10 cellular contexts compared by ENCODE assay signal in genomic region chr10:124231188-124232135, GRCh38.
DNase-seq lines count a peak whose midpoint lies in the region; ATAC-seq and TF ChIP-seq lines count a peak whose summit lies in the region.
"Had no signal": no experiment of that assay in that cellular context is flagged by ENCODE, and none has a peak within 500 bp of the region (broad histone marks: within the 10 kb centered on the region; RNA-seq: fewer than 3 reads in every experiment).

No MANE protein-coding gene starts in this region.

- H3K27me3 Mint-ChIP-seq in stimulated activated memory B cell treated with anti-CD40 and anti-IgM and Interleukin-4, amounts not matched to agents 10 μg/mL and 1 μg/mL and 100 μg/mL, for 72 hours, result no peaks in the 10 kb centered on the region
- H3K27me3 Mint-ChIP-seq in HFFc6 (ENCODE audit: insufficient read depth), result peaks cover 3% of the 10 kb centered on the region

- H3K27ac Mint-ChIP-seq in activated naive CD4-positive, alpha-beta T cell treated with anti-CD3 and anti-CD28 coated beads, Interleukin-2, amount 50 U/mL, for 72 hours, result peak overlapping the region; percentile 43 to 87
- no peak overlapping the region for H3K27ac Mint-ChIP-seq in stimulated activated memory B cell treated with anti-CD40 and anti-IgM and Interleukin-4, amounts not matched to agents 10 μg/mL and 1 μg/mL and 100 μg/mL, for 72 hours
- H3K27ac Mint-ChIP-seq in HFFc6, result no peak overlapping the region

- H3K4me3 Mint-ChIP-seq in stimulated activated memory B cell treated with anti-CD40 and anti-IgM and Interleukin-4, amounts not matched to agents 10 μg/mL and 1 μg/mL and 100 μg/mL, for 72 hours, result no peak overlapping the region
- no peak overlapping the region; the same call in 1 of the 2 replicates for H3K4me3 Mint-ChIP-seq in HFFc6

- TF ChIP-seq CTCF in HFFc6 (IDR thresholded peaks at IDR 0.05), result no peak

- ATAC-seq in activated naive CD4-positive, alpha-beta T cell treated with anti-CD3 and anti-CD28 coated beads, Interleukin-2, amount 50 U/mL, for 72 hours, result peak; percentile 78 to 85
- peak; percentile 88 for ATAC-seq in stimulated activated memory B cell treated with anti-CD40 and anti-IgM and Interleukin-4, amounts not matched to agents 10 μg/mL and 1 μg/mL and 100 μg/mL, for 72 hours
- ATAC-seq in GM19463 (IDR thresholded peaks at IDR 0.05; ENCODE audit: unreplicated experiment), result no peak
- ATAC-seq: HepG2 had no signal

- DNase-seq in activated CD4-positive, alpha-beta T cell treated with anti-CD3 and anti-CD28 coated beads for 48 hours, result peak; percentile 74
- no peak for DNase-seq in activated CD4-positive, alpha-beta T cell treated with anti-CD3 and anti-CD28 coated beads for 4 hours
- DNase-seq in NOMO-1 treated with dmso at 0.1 percent for 144 hours (lab: John Stamatoyannopoulos, UW; ENCODE audit: unreplicated experiment), result peak; percentile 39
- DNase-seq in activated naive CD4-positive, alpha-beta T cell treated with anti-CD3 and anti-CD28 coated beads, Interleukin-2, amount 50 U/mL, for 72 hours (ENCODE audit: low spot score in 2 of 2), result peak in 1 of 2 donors; percentile 60
- DNase-seq in HFFc6, result no peak
- no peak for DNase-seq in AG20443 (ENCODE audit: low spot score)
- DNase-seq: islet precursor cell had no signal

- H3K4me1 Mint-ChIP-seq in stimulated activated memory B cell treated with anti-CD40 and anti-IgM and Interleukin-4, amounts not matched to agents 10 μg/mL and 1 μg/mL and 100 μg/mL, for 72 hours, result no peaks in the 10 kb centered on the region
- no peaks in the 10 kb centered on the region for H3K4me1 Mint-ChIP-seq in HFFc6 (ENCODE audit: low read depth)

- peaks cover 14 to 25% of the 10 kb centered on the region in 2 donors for H3K9me3 Mint-ChIP-seq in activated naive CD4-positive, alpha-beta T cell treated with anti-CD3 and anti-CD28 coated beads, Interleukin-2, amount 50 U/mL, for 72 hours
- H3K9me3 Mint-ChIP-seq in stimulated activated memory B cell treated with anti-CD40 and anti-IgM and Interleukin-4, amounts not matched to agents 10 μg/mL and 1 μg/mL and 100 μg/mL, for 72 hours, result peaks cover 9% of the 10 kb centered on the region
- peaks cover 55% of the 10 kb centered on the region for H3K9me3 Mint-ChIP-seq in HFFc6

- H3K36me3 Mint-ChIP-seq in activated naive CD4-positive, alpha-beta T cell treated with anti-CD3 and anti-CD28 coated beads, Interleukin-2, amount 50 U/mL, for 72 hours, result no peaks in the 10 kb centered on the region
- H3K36me3 Mint-ChIP-seq in stimulated activated memory B cell treated with anti-CD40 and anti-IgM and Interleukin-4, amounts not matched to agents 10 μg/mL and 1 μg/mL and 100 μg/mL, for 72 hours, result no peaks in the 10 kb centered on the region
- 0 out of 2 replicates have a peak, but pooled peaks cover 4% of the 10 kb centered on the region for H3K36me3 Mint-ChIP-seq in HFFc6 (ENCODE audit: low read depth)

Comparison
In these comparisons a context has a peak if more than half of its experiments do, and no peak if none do; other contexts are left out.
1. DNase-seq: peak in activated CD4-positive, alpha-beta T cell treated with anti-CD3 and anti-CD28 coated beads for 48 hours (single experiment) and NOMO-1 treated with dmso at 0.1 percent for 144 hours (single experiment); none in activated CD4-positive, alpha-beta T cell treated with anti-CD3 and anti-CD28 coated beads for 4 hours (0 of 2), HFFc6 (single experiment) and AG20443 (single experiment).
2. H3K27ac Mint-ChIP-seq: peak in activated naive CD4-positive, alpha-beta T cell treated with anti-CD3 and anti-CD28 coated beads, Interleukin-2, amount 50 U/mL, for 72 hours (2 of 2); none in stimulated activated memory B cell treated with anti-CD40 and anti-IgM and Interleukin-4, amounts not matched to agents 10 μg/mL and 1 μg/mL and 100 μg/mL, for 72 hours (single experiment) and HFFc6 (single experiment).